27 cellular contexts compared by ENCODE assay signal in genomic region chrX:133794151-133794550, GRCh38.
A peak's percentile ranks its signal among the peaks of the same experiment; 100 is the strongest.
DNase-seq lines count a peak whose midpoint lies in the region; TF ChIP-seq lines count a peak whose summit lies in the region.
"Had no signal": no experiment of that assay in that cellular context is flagged by ENCODE, and none has a peak within 500 bp of the region (broad histone marks: within the 10 kb centered on the region; RNA-seq: fewer than 3 reads in every experiment).

No MANE protein-coding gene starts in this region.

- no peaks in the 10 kb centered on the region for H3K36me3 ChIP-seq in HUES64 (ENCODE audit: insufficient read depth, low read length)
- H3K36me3 ChIP-seq in neuronal stem cell (replicated peaks in 1 of 2; ENCODE audit: control insufficient read depth in 2 of 2, insufficient read depth in 2 of 2, low read length in 2 of 2): no peaks in the 10 kb centered on the region
- H3K36me3 ChIP-seq: ascending aorta, heart left ventricle, lower lobe of right lung, MG63 had no signal

- H2BK15ac ChIP-seq in neuronal stem cell (ENCODE audit: low read length): no peak overlapping the region

- 60% methylated on average over 3 of the region's 3 CpGs for WGBS in HUES64
- no CpG with 5 or more reads among the region's 3 CpGs for WGBS in neuronal stem cell (ENCODE audit: extremely low coverage in 2 of 2, insufficient read length in 2 of 2, insufficient replicate concordance in 1 of 2), 2 donors

- H2BK5ac ChIP-seq in neuronal stem cell (ENCODE audit: low read length): no peak overlapping the region

- no peak overlapping the region for H3K23ac ChIP-seq in neuronal stem cell (ENCODE audit: low read depth, low read length, poor library complexity)

- H3K36me3 Mint-ChIP-seq in endothelial cell (ENCODE audit: low read depth, unreplicated experiment): no peaks in the 10 kb centered on the region
- H3K36me3 Mint-ChIP-seq: CD8-positive, alpha-beta T cell; stimulated activated naive B cell treated with anti-CD40 and anti-IgM and Interleukin-4, amounts not matched to agents 10 μg/mL and 1 μg/mL and 100 μg/mL, for 72 hours had no signal

- H2BK120ac ChIP-seq in neuronal stem cell (ENCODE audit: low read depth, low read length): no peak overlapping the region

- peak overlapping the region; percentile 49 for H2AFZ ChIP-seq in neuronal stem cell (ENCODE audit: low read length)
- H2AFZ ChIP-seq: PC-9 had no signal

- H3K4me2 ChIP-seq in neuronal stem cell (ENCODE audit: insufficient read depth, low read length, poor library complexity, severe bottlenecking): no peak overlapping the region
- H3K4me2 ChIP-seq: PC-9, SK-N-SH had no signal

- H3K9me3 ChIP-seq in HUES64 (ENCODE audit: insufficient read depth, low read depth, low read length): no peaks in the 10 kb centered on the region
- H3K9me3 ChIP-seq in neuronal stem cell (replicated peaks in 1 of 2; ENCODE audit: control insufficient read depth in 2 of 2, insufficient read depth in 1 of 2, low read depth in 1 of 2, low read length in 2 of 2): no peaks in the 10 kb centered on the region
- H3K9me3 ChIP-seq: ascending aorta, heart left ventricle, lower lobe of right lung, MG63, psoas muscle, SK-N-SH had no signal

- TF ChIP-seq CTCF in endothelial cell (IDR thresholded peaks at IDR 0.05; ENCODE audit: unreplicated experiment): no peak

- no peak overlapping the region for H2AK5ac ChIP-seq in neuronal stem cell (ENCODE audit: low read depth, low read length)

- no peak overlapping the region for H3K14ac ChIP-seq in neuronal stem cell (ENCODE audit: low read length)

- no peak overlapping the region for H3K18ac ChIP-seq in neuronal stem cell (ENCODE audit: low read length)

- H3K4me1 Mint-ChIP-seq in endothelial cell (ENCODE audit: unreplicated experiment): no peaks in the 10 kb centered on the region
- H3K4me1 Mint-ChIP-seq: B cell had no signal

- no peak overlapping the region for H3K27ac Mint-ChIP-seq in endothelial cell (ENCODE audit: unreplicated experiment)
- H3K27ac Mint-ChIP-seq: activated T-cell treated with anti-CD3 and anti-CD28 coated beads, Interleukin-2, amount 50 U/mL, for 72 hours; B cell; CD8-positive, alpha-beta T cell; stimulated activated naive B cell treated with anti-CD40 and anti-IgM and Interleukin-4, amounts not matched to agents 10 μg/mL and 1 μg/mL and 100 μg/mL, for 72 hours had no signal

- peaks cover 1% of the 10 kb centered on the region for H3K27me3 Mint-ChIP-seq in endothelial cell (ENCODE audit: unreplicated experiment)
- H3K27me3 Mint-ChIP-seq: B cell had no signal

- no peaks in the 10 kb centered on the region for H3K79me1 ChIP-seq in neuronal stem cell (ENCODE audit: low read depth, low read length)

- no peak overlapping the region for H2BK12ac ChIP-seq in neuronal stem cell (ENCODE audit: low read length)

- H3K9me3 Mint-ChIP-seq in endothelial cell (ENCODE audit: unreplicated experiment): no peaks in the 10 kb centered on the region
- H3K9me3 Mint-ChIP-seq: activated T-cell treated with anti-CD3 and anti-CD28 coated beads, Interleukin-2, amount 50 U/mL, for 72 hours; CD8-positive, alpha-beta T cell; stimulated activated naive B cell treated with anti-CD40 and anti-IgM and Interleukin-4, amounts not matched to agents 10 μg/mL and 1 μg/mL and 100 μg/mL, for 72 hours had no signal

- no peak overlapping the region for H4K8ac ChIP-seq in neuronal stem cell (ENCODE audit: low read depth, low read length)

- H3K9ac ChIP-seq in HUES64 (ENCODE audit: low read depth, low read length): no peak overlapping the region
- H3K9ac ChIP-seq in neuronal stem cell (ENCODE audit: low read depth, low read length, poor library complexity): no peak overlapping the region
- H3K9ac ChIP-seq: SK-N-SH had no signal

- H3K4me1 ChIP-seq in HUES64 (ENCODE audit: insufficient read depth, low read length) (peaks cover 12% of the 10 kb centered on the region; the same call in 1 of the 2 replicates), neuronal stem cell (ENCODE audit: control insufficient read depth in 2 of 2, insufficient read depth in 1 of 2, low read depth in 1 of 2, low read length in 2 of 2) (peaks cover 3% of the 10 kb centered on the region in 2 donors)
- H3K4me1 ChIP-seq: ascending aorta, heart left ventricle, lower lobe of right lung, psoas muscle had no signal

- H3K4me3 ChIP-seq in HUES64 (ENCODE audit: low read length): no peak overlapping the region
- no peak overlapping the region for H3K4me3 ChIP-seq in neuronal stem cell (ENCODE audit: low read length in 2 of 2)
- H3K4me3 ChIP-seq: ascending aorta, heart left ventricle, lower lobe of right lung, MG63, PC-9, psoas muscle had no signal

- DNase-seq in EH (ENCODE audit: low read depth) (peak; percentile 1), left kidney (ENCODE audit: low read depth, low spot score) (peak; percentile 20), neuronal stem cell (ENCODE audit: low spot score) (no peak), NCI-H1436 treated with DMSO at 0.1 percent for 48 hours (lab: John Stamatoyannopoulos, UW) (no peak), endothelial cell (ENCODE audit: low spot score) (no peak), SKM-1 treated with dmso at 0.1 percent for 144 hours (lab: John Stamatoyannopoulos, UW; ENCODE audit: unreplicated experiment) (no peak)
- DNase-seq: activated CD4-positive, alpha-beta T cell treated with anti-CD3 and anti-CD28 coated beads, Interleukin-2, amount 50 U/mL, for 48 hours; activated T-cell treated with anti-CD3 and anti-CD28 coated beads, Interleukin-2, amount 50 U/mL, for 72 hours; CD8-positive, alpha-beta T cell; EL; foreskin melanocyte; H7; heart left ventricle; KG1; lower lobe of right lung; MG63; NCI-H1105 treated with DMSO at 0.1 percent for 48 hours; NCI-H2029; NCI-H524 treated with DMSO at 0.1 percent for 48 hours; PC-9; psoas muscle; SK-N-SH; stimulated activated naive B cell treated with anti-CD40 and anti-IgM and Interleukin-4, amounts not matched to agents 10 μg/mL and 1 μg/mL and 100 μg/mL, for 72 hours; T-helper 2 cell had no signal

- H3K27me3 ChIP-seq in HUES64 (ENCODE audit: insufficient read depth, low read length): no peaks in the 10 kb centered on the region
- no peaks in the 10 kb centered on the region for H3K27me3 ChIP-seq in neuronal stem cell (ENCODE audit: control insufficient read depth in 3 of 3, insufficient read depth in 3 of 3, low read depth in 1 of 3, low read length in 3 of 3)
- H3K27me3 ChIP-seq: ascending aorta, MG63 had no signal

- H3K4me3 Mint-ChIP-seq in endothelial cell (ENCODE audit: unreplicated experiment): no peak overlapping the region
- H3K4me3 Mint-ChIP-seq: activated T-cell treated with anti-CD3 and anti-CD28 coated beads, Interleukin-2, amount 50 U/mL, for 72 hours; B cell; CD8-positive, alpha-beta T cell; stimulated activated naive B cell treated with anti-CD40 and anti-IgM and Interleukin-4, amounts not matched to agents 10 μg/mL and 1 μg/mL and 100 μg/mL, for 72 hours had no signal

- H3K27ac ChIP-seq in HUES64 (ENCODE audit: low read depth, low read length) (0 out of 2 replicates have a peak overlapping the region, but pooled peaks have one; percentile 2), neuronal stem cell (replicated peaks; ENCODE audit: low read length) (peak overlapping the region; percentile 70)
- H3K27ac ChIP-seq: ascending aorta, heart left ventricle, lower lobe of right lung, PC-9, psoas muscle had no signal

- no peak overlapping the region for H4K91ac ChIP-seq in neuronal stem cell (ENCODE audit: low read depth, low read length, poor library complexity)

- no peak overlapping the region for H3K4ac ChIP-seq in neuronal stem cell (ENCODE audit: low read length)

Comparison
In these comparisons a context has a peak if more than half of its experiments do, and no peak if none do; other contexts are left out.
1. DNase-seq: peak in EH (single experiment) and left kidney (single experiment); none in neuronal stem cell (single experiment), NCI-H1436 treated with DMSO at 0.1 percent for 48 hours (single experiment), endothelial cell (single experiment) and SKM-1 treated with dmso at 0.1 percent for 144 hours (single experiment).